20 cellular contexts compared by ENCODE assay signal in the genomic region with DNA sequence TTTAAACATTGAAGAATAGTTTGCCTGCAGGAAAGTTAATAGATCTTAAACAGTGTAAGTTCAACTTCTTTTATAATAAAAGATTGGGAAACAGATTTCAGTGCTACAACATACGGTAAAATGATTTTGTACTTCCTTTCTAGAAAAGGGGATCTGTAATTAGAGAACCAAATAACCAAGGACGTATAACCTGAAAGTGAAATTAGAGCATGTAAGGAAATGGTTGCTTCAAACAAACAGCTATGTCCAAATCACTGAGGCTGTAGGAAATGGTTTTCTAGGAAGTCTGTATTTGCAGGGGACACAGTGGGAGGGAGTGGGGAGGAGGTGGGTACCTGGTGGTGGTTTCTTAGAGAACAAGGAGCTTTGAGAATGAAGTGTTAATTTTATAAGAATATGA. TPM values are rescaled to one million over a fixed set of nuclear protein-coding genes. Genes with fewer than 3 reads are reported as not detected.
DNase-seq lines count a peak whose midpoint lies in the region; ATAC-seq, FAIRE-seq and TF ChIP-seq lines count a peak whose summit lies in the region.
"Had no signal": no experiment of that assay in that cellular context is flagged by ENCODE, and none has a peak within 500 bp of the region (broad histone marks: within the 10 kb centered on the region; RNA-seq: fewer than 3 reads in every experiment).

No MANE protein-coding gene starts in this region.

- no peak overlapping the region for H3K4me3 ChIP-seq in BLaER1 treated with 17β-estradiol and CSF1 and Interleukin-3, amounts not matched to agents 10 nM and 100 nM
- H3K4me3 ChIP-seq in mucosa of descending colon (no peak overlapping the region), pancreas (no peak overlapping the region)
- H3K4me3 ChIP-seq: GM23248 had no signal

- H3K4me2 ChIP-seq in BLaER1 treated with 17β-estradiol and CSF1 and Interleukin-3, amounts not matched to agents 10 nM and 100 nM = peak overlapping the region in 8 of 11 experiments; percentile 21 to 77 (median 68); a peak in 15 of 22 replicates

- ATAC-seq in mucosa of descending colon (peak; percentile 16), pancreas (no peak)

- H3K9me3 ChIP-seq in BLaER1 treated with 17β-estradiol and CSF1 and Interleukin-3, amounts not matched to agents 10 nM and 100 nM (replicated peaks in 1 of 11) = peaks cover 0 to 15% (median 6%) of the 10 kb centered on the region in 11 experiments; a peak in 10 of 22 replicates
- H3K9me3 ChIP-seq in mucosa of descending colon = no peaks in the 10 kb centered on the region
- no peaks in the 10 kb centered on the region for H3K9me3 ChIP-seq in pancreas

- H3K27me3 ChIP-seq in BLaER1 treated with 17β-estradiol and CSF1 and Interleukin-3, amounts not matched to agents 10 nM and 100 nM = no peaks in the 10 kb centered on the region
- H3K27me3 ChIP-seq in pancreas = no peaks in the 10 kb centered on the region

- DNase-seq in Kasumi-1 (lab: John Stamatoyannopoulos, UW) (peak; percentile 47 to 79), OCI-M1 (lab: John Stamatoyannopoulos, UW) (peak; percentile 35), mucosa of descending colon (no peak), ACHN (no peak), COLO668 (lab: John Stamatoyannopoulos, UW; ENCODE audit: unreplicated experiment) (no peak), pancreas (no peak), EL (no peak)
- DNase-seq: activated CD4-positive, alpha-beta T cell treated with anti-CD3 and anti-CD28 coated beads, Interleukin-2, amount 10 ng/mL, durations not matched to agents 7 days and 5 days; activated CD8-positive, alpha-beta memory T cell treated with anti-CD3 and anti-CD28 coated beads, Interleukin-2, amount 50 U/mL, for 48 hours; activated effector memory CD4-positive, alpha-beta T cell treated with anti-CD3 and anti-CD28 coated beads, Interleukin-2, amount 50 U/mL, for 16 hours; GM23248; NCI-H1694; NCI-H774; small intestine; stimulated activated CD4-positive, alpha-beta T cell treated with anti-CD3 and anti-CD28 coated beads, Interleukin-4, amount 100 ng/mL, for 24 hours; substantia nigra had no signal

- peak overlapping the region in 4 of 11 experiments; percentile 38 to 58 (median 50); a peak in 7 of 22 replicates for H3K9ac ChIP-seq in BLaER1 treated with 17β-estradiol and CSF1 and Interleukin-3, amounts not matched to agents 10 nM and 100 nM
- H3K9ac ChIP-seq: GM23248 had no signal

- FAIRE-seq in pancreas (lab: Jason Lieb, UNC) = no peak
- FAIRE-seq: bronchial epithelial cell, small intestine, TTC549, urothelium cell line had no signal

- WGBS in pancreas, 2 donors = 69 to 72% methylated on average over 2 of the region's 2 CpGs

- H3K27ac ChIP-seq in BLaER1 treated with 17β-estradiol and CSF1 and Interleukin-3, amounts not matched to agents 10 nM and 100 nM = peak overlapping the region in 9 of 11 experiments; percentile 32 to 85 (median 59); a peak in 15 of 22 replicates
- no peak overlapping the region for H3K27ac ChIP-seq in pancreas
- H3K27ac ChIP-seq: GM23248 had no signal

- no peaks in the 10 kb centered on the region for H4K20me1 ChIP-seq in BLaER1 treated with 17β-estradiol and CSF1 and Interleukin-3, amounts not matched to agents 10 nM and 100 nM

- intact Hi-C loops in mucosa of descending colon (cut with DNase I, micrococcal nuclease) = no loop called here
- intact Hi-C loops in pancreas (cut with DNase I) = no loop called here

- TF ChIP-seq CTCF in mucosa of descending colon (IDR thresholded peaks at IDR 0.05) = no peak
- no peak for TF ChIP-seq CTCF in pancreas (IDR thresholded peaks at IDR 0.05)

- no peaks in the 10 kb centered on the region for H3K36me3 ChIP-seq in BLaER1 treated with 17β-estradiol and CSF1 and Interleukin-3, amounts not matched to agents 10 nM and 100 nM
- no peaks in the 10 kb centered on the region for H3K36me3 ChIP-seq in mucosa of descending colon (ENCODE audit: low read depth)
- H3K36me3 ChIP-seq in pancreas = no peaks in the 10 kb centered on the region

- in situ Hi-C loops in ACHN (cut with HindIII; ENCODE audit: low pct_ligation_motif_present, low pct_unique_long_range_greater_than_20kb, low sequenced_read_pairs) = no loop called here

- H3K4me1 ChIP-seq in BLaER1 treated with 17β-estradiol and CSF1 and Interleukin-3, amounts not matched to agents 10 nM and 100 nM = peaks cover 22 to 38% (median 30%) of the 10 kb centered on the region in 10 experiments
- no peaks in the 10 kb centered on the region for H3K4me1 ChIP-seq in mucosa of descending colon (ENCODE audit: low read depth)
- H3K4me1 ChIP-seq in pancreas = no peaks in the 10 kb centered on the region

RNA-seq across cellular contexts. Expression of gene EXOC6, which starts 57.9 kb away (rescaled TPM):
- total RNA-seq in mucosa of descending colon (10 to 100 TPM; 12.7 to 13.9 (median 13.1) TPM), pancreas (10 to 100 TPM in 1 of 6 donors, 1 to 10 TPM in 5; 4.2 to 10.3 (median 7.7) TPM)
- polyA plus RNA-seq in pancreas = 1 to 10 TPM; 5.0 to 7.2 TPM

Comparison
In these comparisons a context has a peak if more than half of its experiments do, and no peak if none do; other contexts are left out.
1. H3K27ac ChIP-seq: peak in BLaER1 treated with 17β-estradiol and CSF1 and Interleukin-3, amounts not matched to agents 10 nM and 100 nM (9 of 11); none in pancreas (0 of 4).
2. DNase-seq: peak in Kasumi-1 (2 of 2) and OCI-M1 (single experiment); none in mucosa of descending colon (0 of 3), ACHN (single experiment), COLO668 (single experiment), pancreas (0 of 6) and EL (single experiment).